ENCODE assay signal across 33 cellular contexts in genomic region chr1:212108187-212108586, GRCh38.
"Had no signal": no experiment of that assay in that cellular context is flagged by ENCODE, and none has a peak within 500 bp of the region (broad histone marks: within the 10 kb centered on the region; RNA-seq: fewer than 3 reads in every experiment).

No MANE protein-coding gene starts in this region.

- H3K27me3 ChIP-seq: cardiac muscle cell, Peyer's patch had no signal

- DNase-seq: activated CD4-positive, alpha-beta memory T cell treated with anti-CD3 and anti-CD28 coated beads, Interleukin-2, amount 10 ng/mL, durations not matched to agents 7 days and 5 days; activated CD4-positive, alpha-beta T cell treated with anti-CD3 and anti-CD28 coated beads for 1 hour; activated CD4-positive, alpha-beta T cell treated with anti-CD3 and anti-CD28 coated beads for 48 hours; activated CD4-positive, CD25-positive, alpha-beta regulatory T cell; activated CD8-positive, alpha-beta memory T cell treated with anti-CD3 and anti-CD28 coated beads for 24 hours; activated CD8-positive, alpha-beta memory T cell treated with anti-CD3 and anti-CD28 coated beads, Interleukin-2, amount 10 ng/mL, durations not matched to agents 7 days and 5 days; activated CD8-positive, alpha-beta memory T cell treated with anti-CD3 and anti-CD28 coated beads, Interleukin-2, amount 50 U/mL, for 48 hours; activated effector memory CD4-positive, alpha-beta T cell treated with Interleukin-2 at 50 U/mL for 16 hours; activated naive CD4-positive, alpha-beta T cell treated with anti-CD3 and anti-CD28 coated beads, Interleukin-2, amount 10 ng/mL, durations not matched to agents 7 days and 5 days; activated naive CD8-positive, alpha-beta T cell treated with anti-CD3 and anti-CD28 coated beads, Interleukin-2, amount 50 U/mL, for 24 hours; activated T-cell treated with anti-CD3 and anti-CD28 coated beads, Interleukin-2, amount 50 U/mL, for 48 hours; anterior cingulate cortex; Karpas-422; KBM-7; MM.1S; MV-4-11; NCI-H1092; NCI-H1436 treated with DMSO at 0.1 percent for 48 hours; NCI-H1694 treated with DMSO at 0.1 percent for 48 hours; NCI-H2029; NCI-H345; NCI-H524 treated with DMSO at 0.1 percent for 48 hours; NK-92 treated with Interleukin-12 subunit alpha and Interleukin-12 subunit beta, amount 100 ng/mL, for 24 hours; PC-3; Peyer's patch; RPMI8226; SIG-M5; T-cell; T-helper 17 cell; WERI-Rb-1 had no signal

- H3K9me3 ChIP-seq: Peyer's patch had no signal

- ATAC-seq: activated CD8-positive, alpha-beta memory T cell treated with anti-CD3 and anti-CD28 coated beads, Interleukin-2, amount 10 ng/mL, durations not matched to agents 7 days and 5 days; activated naive CD8-positive, alpha-beta T cell treated with anti-CD3 and anti-CD28 coated beads, Interleukin-2, amount 50 U/mL, for 24 hours; PC-3; Right ventricle myocardium inferior; SK-N-SH treated with all-trans-retinoic acid at 6 μM for 48 hours; T-helper 17 cell had no signal

- H3K36me3 ChIP-seq: cardiac muscle cell, Peyer's patch had no signal

- H3K27ac ChIP-seq: cardiac muscle cell, Peyer's patch, WERI-Rb-1 had no signal

- H3K4me3 ChIP-seq: cardiac muscle cell, Peyer's patch had no signal
